In the genomic region with DNA sequence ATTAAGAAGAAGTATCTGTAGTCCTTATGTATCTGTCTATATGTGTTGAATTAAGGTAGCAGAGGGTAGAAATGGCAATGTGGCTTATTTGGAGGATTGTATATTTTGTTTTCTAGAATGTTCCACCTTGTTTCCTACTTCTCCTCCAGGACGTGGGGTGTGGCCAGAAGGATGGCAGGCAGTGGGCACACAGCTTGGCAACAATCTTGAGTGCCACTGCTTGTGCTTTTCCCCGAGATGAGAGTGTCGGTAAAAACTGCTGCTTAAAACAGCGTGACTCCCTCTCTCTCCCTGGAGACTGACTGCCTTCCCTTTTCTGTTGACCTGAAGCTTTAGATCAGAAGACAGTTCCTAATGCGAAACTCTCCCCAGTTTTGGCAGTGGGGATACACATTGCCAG, we compare ENCODE assay signal across 22 cellular contexts.
DNase-seq lines count a peak whose midpoint lies in the region; ATAC-seq and TF ChIP-seq lines count a peak whose summit lies in the region.
"Had no signal": no experiment of that assay in that cellular context is flagged by ENCODE, and none has a peak within 500 bp of the region (broad histone marks: within the 10 kb centered on the region; RNA-seq: fewer than 3 reads in every experiment).

No MANE protein-coding gene starts in this region.

- H2AFZ ChIP-seq in GM23338, result no peak overlapping the region
- H2AFZ ChIP-seq in hepatocyte, result no peak overlapping the region

- no peak for TF ChIP-seq POLR2A in thyroid gland (IDR thresholded peaks at IDR 0.05)

- H3K27ac Mint-ChIP-seq in GM23338, result no peak overlapping the region
- H3K27ac Mint-ChIP-seq: CD4-positive, CD25-positive, alpha-beta regulatory T cell; CD8-positive, alpha-beta T cell had no signal

- H3K4me1 ChIP-seq in BLaER1, result peaks cover 20% of the 10 kb centered on the region
- peaks cover 49% of the 10 kb centered on the region for H3K4me1 ChIP-seq in GM23338 (ENCODE audit: insufficient read depth)
- H3K4me1 ChIP-seq in hepatocyte (ENCODE audit: insufficient read depth), result peaks cover 13% of the 10 kb centered on the region
- no peaks in the 10 kb centered on the region for H3K4me1 ChIP-seq in thyroid gland
- H3K4me1 ChIP-seq: BE2C had no signal

- no peaks in the 10 kb centered on the region for H3K9me3 Mint-ChIP-seq in GM23338
- H3K9me3 Mint-ChIP-seq: CD8-positive, alpha-beta T cell had no signal

- ATAC-seq in GM23338 (no peak), GM18907 (IDR thresholded peaks at IDR 0.05; ENCODE audit: unreplicated experiment) (no peak)
- ATAC-seq: CD8-positive, alpha-beta T cell; GM12878 had no signal

- H4K20me1 ChIP-seq in BLaER1 (no peaks in the 10 kb centered on the region), GM23338 (replicated peaks; ENCODE audit: insufficient read depth) (peaks cover 6% of the 10 kb centered on the region; the same call in 1 of the 2 replicates), hepatocyte (ENCODE audit: insufficient read depth, poor library complexity, severe bottlenecking) (no peaks in the 10 kb centered on the region)

- 82% methylated on average over 5 of the region's 5 CpGs for WGBS in hepatocyte (ENCODE audit: low lambda C conversion rate, missing lambda C conversion rate)
- WGBS in thyroid gland, 2 donors, result 27 to 36% methylated on average over 5 of the region's 5 CpGs

- H3K4me2 ChIP-seq in BLaER1 (peak overlapping the region; percentile 45), GM23338 (no peak overlapping the region), hepatocyte (peak overlapping the region; percentile 12)

- H3K27me3 ChIP-seq in BLaER1 (no peaks in the 10 kb centered on the region), GM23338 (ENCODE audit: insufficient read depth) (no peaks in the 10 kb centered on the region), hepatocyte (no peaks in the 10 kb centered on the region), thyroid gland (no peaks in the 10 kb centered on the region)
- H3K27me3 ChIP-seq: BE2C had no signal

- H3K9me2 ChIP-seq in GM23338 (ENCODE audit: insufficient read depth) (no peaks in the 10 kb centered on the region), hepatocyte (replicated peaks; ENCODE audit: insufficient read depth) (no peaks in the 10 kb centered on the region)

- intact Hi-C loops in thyroid gland (cut with DNase I), result no loop called here

- no peak overlapping the region for H3K4me3 ChIP-seq in BLaER1
- no peak overlapping the region for H3K4me3 ChIP-seq in GM23338
- no peak overlapping the region for H3K4me3 ChIP-seq in hepatocyte
- no peak overlapping the region for H3K4me3 ChIP-seq in thyroid gland (replicated peaks in 1 of 3)
- H3K4me3 ChIP-seq: GM12878 had no signal

- H3K27me3 Mint-ChIP-seq in GM23338 (ENCODE audit: insufficient read depth, low read depth, poor library complexity), result no peaks in the 10 kb centered on the region
- H3K27me3 Mint-ChIP-seq: CD4-positive, CD25-positive, alpha-beta regulatory T cell had no signal

- no peak for TF ChIP-seq CTCF in GM23338 (conservative IDR thresholded peaks at IDR 0.05; ENCODE audit: low read depth in 2 of 2)
- TF ChIP-seq CTCF in hepatocyte (IDR thresholded peaks at IDR 0.05; ENCODE audit: poor library complexity), result no peak
- no peak for TF ChIP-seq CTCF in thyroid gland (IDR thresholded peaks at IDR 0.05)

- H3K79me2 ChIP-seq in GM23338 (replicated peaks; ENCODE audit: insufficient read depth), result peaks cover 96% of the 10 kb centered on the region
- no peaks in the 10 kb centered on the region for H3K79me2 ChIP-seq in hepatocyte

- peaks cover 79% of the 10 kb centered on the region for H3K4me1 Mint-ChIP-seq in GM23338
- H3K4me1 Mint-ChIP-seq: CD4-positive, CD25-positive, alpha-beta regulatory T cell had no signal

- DNase-seq in GM23338 (ENCODE audit: low spot score), result no peak
- DNase-seq in hepatocyte (ENCODE audit: low spot score), result no peak
- peak; percentile 1 to 12 for DNase-seq in thyroid gland
- DNase-seq in cerebellar nuclear complex (lab: John Stamatoyannopoulos, UW), result no peak
- no peak for DNase-seq in OCI-M2 (lab: John Stamatoyannopoulos, UW; ENCODE audit: unreplicated experiment)
- no peak for DNase-seq in RPMI8226
- DNase-seq: AML-193; BE2C; CD4-positive, CD25-positive, alpha-beta regulatory T cell; CD8-positive, alpha-beta T cell; DMS 273 treated with DMSO at 0.1 percent for 48 hours; DMS79; EL; GDM1; GOT3; H7; HCEC 1CT had no signal

- H3K27ac ChIP-seq in BLaER1 (no peak overlapping the region), GM23338 (ENCODE audit: low read depth) (peak overlapping the region; percentile 29; the same call in 1 of the 2 replicates), hepatocyte (no peak overlapping the region), thyroid gland (no peak overlapping the region)
- H3K27ac ChIP-seq: 22Rv1, C4-2B had no signal

- H3K9me3 ChIP-seq in BLaER1 (no peaks in the 10 kb centered on the region), hepatocyte (ENCODE audit: low read depth) (no peaks in the 10 kb centered on the region), thyroid gland (no peaks in the 10 kb centered on the region)
- H3K9me3 ChIP-seq: BE2C had no signal

- H3K36me3 ChIP-seq in BLaER1 (no peaks in the 10 kb centered on the region), GM23338 (ENCODE audit: insufficient read depth) (no peaks in the 10 kb centered on the region), hepatocyte (replicated peaks; ENCODE audit: insufficient read depth, low read depth) (no peaks in the 10 kb centered on the region), thyroid gland (no peaks in the 10 kb centered on the region)
- H3K36me3 ChIP-seq: BE2C had no signal

- H3K36me3 Mint-ChIP-seq in GM23338 (ENCODE audit: low read depth), result no peaks in the 10 kb centered on the region
- H3K36me3 Mint-ChIP-seq: CD4-positive, CD25-positive, alpha-beta regulatory T cell; CD8-positive, alpha-beta T cell had no signal

- no peak overlapping the region for H3K4me3 Mint-ChIP-seq in GM23338
- H3K4me3 Mint-ChIP-seq: CD4-positive, CD25-positive, alpha-beta regulatory T cell; CD8-positive, alpha-beta T cell had no signal

- no peaks in the 10 kb centered on the region for H3F3A ChIP-seq in GM23338 (replicated peaks; ENCODE audit: low read depth)

- no peak overlapping the region for H3K9ac ChIP-seq in BLaER1

TF ChIP-seq in GM23338, 12 proteins besides CTCF, POLR2A, EP300 and RAD21:
- TF ChIP-seq ZNF331 (CRISPR knock-in tag; IDR thresholded peaks at IDR 0.05; ENCODE audit: low read depth), result no peak
- TF ChIP-seq, protein P1, sequence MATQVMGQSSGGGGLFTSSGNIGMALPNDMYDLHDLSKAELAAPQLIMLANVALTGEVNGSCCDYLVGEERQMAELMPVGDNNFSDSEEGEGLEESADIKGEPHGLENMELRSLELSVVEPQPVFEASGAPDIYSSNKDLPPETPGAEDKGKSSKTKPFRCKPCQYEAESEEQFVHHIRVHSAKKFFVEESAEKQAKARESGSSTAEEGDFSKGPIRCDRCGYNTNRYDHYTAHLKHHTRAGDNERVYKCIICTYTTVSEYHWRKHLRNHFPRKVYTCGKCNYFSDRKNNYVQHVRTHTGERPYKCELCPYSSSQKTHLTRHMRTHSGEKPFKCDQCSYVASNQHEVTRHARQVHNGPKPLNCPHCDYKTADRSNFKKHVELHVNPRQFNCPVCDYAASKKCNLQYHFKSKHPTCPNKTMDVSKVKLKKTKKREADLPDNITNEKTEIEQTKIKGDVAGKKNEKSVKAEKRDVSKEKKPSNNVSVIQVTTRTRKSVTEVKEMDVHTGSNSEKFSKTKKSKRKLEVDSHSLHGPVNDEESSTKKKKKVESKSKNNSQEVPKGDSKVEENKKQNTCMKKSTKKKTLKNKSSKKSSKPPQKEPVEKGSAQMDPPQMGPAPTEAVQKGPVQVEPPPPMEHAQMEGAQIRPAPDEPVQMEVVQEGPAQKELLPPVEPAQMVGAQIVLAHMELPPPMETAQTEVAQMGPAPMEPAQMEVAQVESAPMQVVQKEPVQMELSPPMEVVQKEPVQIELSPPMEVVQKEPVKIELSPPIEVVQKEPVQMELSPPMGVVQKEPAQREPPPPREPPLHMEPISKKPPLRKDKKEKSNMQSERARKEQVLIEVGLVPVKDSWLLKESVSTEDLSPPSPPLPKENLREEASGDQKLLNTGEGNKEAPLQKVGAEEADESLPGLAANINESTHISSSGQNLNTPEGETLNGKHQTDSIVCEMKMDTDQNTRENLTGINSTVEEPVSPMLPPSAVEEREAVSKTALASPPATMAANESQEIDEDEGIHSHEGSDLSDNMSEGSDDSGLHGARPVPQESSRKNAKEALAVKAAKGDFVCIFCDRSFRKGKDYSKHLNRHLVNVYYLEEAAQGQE (IDR thresholded peaks at IDR 0.05; ENCODE audit: unreplicated experiment), result no peak
- TF ChIP-seq EZH2 (IDR thresholded peaks at IDR 0.05; ENCODE audit: low read depth, unreplicated experiment), result no peak
- TF ChIP-seq, protein P2, sequence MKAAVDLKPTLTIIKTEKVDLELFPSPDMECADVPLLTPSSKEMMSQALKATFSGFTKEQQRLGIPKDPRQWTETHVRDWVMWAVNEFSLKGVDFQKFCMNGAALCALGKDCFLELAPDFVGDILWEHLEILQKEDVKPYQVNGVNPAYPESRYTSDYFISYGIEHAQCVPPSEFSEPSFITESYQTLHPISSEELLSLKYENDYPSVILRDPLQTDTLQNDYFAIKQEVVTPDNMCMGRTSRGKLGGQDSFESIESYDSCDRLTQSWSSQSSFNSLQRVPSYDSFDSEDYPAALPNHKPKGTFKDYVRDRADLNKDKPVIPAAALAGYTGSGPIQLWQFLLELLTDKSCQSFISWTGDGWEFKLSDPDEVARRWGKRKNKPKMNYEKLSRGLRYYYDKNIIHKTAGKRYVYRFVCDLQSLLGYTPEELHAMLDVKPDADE (IDR thresholded peaks at IDR 0.05), result no peak
- no peak for TF ChIP-seq EZH2phosphoT487 (IDR thresholded peaks at IDR 0.05; ENCODE audit: unreplicated experiment)
- TF ChIP-seq JUNB (IDR thresholded peaks at IDR 0.05; ENCODE audit: unreplicated experiment), result no peak
- TF ChIP-seq STAT1 (IDR thresholded peaks at IDR 0.05; ENCODE audit: unreplicated experiment), result no peak
- no peak for TF ChIP-seq POLR2AphosphoS5 (IDR thresholded peaks at IDR 0.05; ENCODE audit: low read depth)

Comparison
In these comparisons a context has a peak if more than half of its experiments do, and no peak if none do; other contexts are left out.
1. DNase-seq: peak in thyroid gland (2 of 2); none in GM23338 (single experiment), hepatocyte (single experiment), cerebellar nuclear complex (0 of 2), OCI-M2 (single experiment) and RPMI8226 (single experiment).